In genomic region chr20:61284752-61285151, GRCh38 we compare ENCODE assay signal across 28 cellular contexts. TPM values are rescaled to one million over a fixed set of nuclear protein-coding genes. Genes with fewer than 3 reads are reported as not detected.
"Had no signal": no experiment of that assay in that cellular context is flagged by ENCODE, and none has a peak within 500 bp of the region (broad histone marks: within the 10 kb centered on the region; RNA-seq: fewer than 3 reads in every experiment).

No MANE protein-coding gene starts in this region.

- H3K4me3 ChIP-seq: stomach, suprapubic skin, testis, thoracic aorta, thyroid gland, tibial artery, tibial nerve, transverse colon, upper lobe of left lung, upper lobe of right lung, uterus, vagina had no signal

- ATAC-seq: stimulated activated effector memory CD8-positive, alpha-beta T cell treated with anti-CD3 and anti-CD28 coated beads, Interleukin-12 subunit alpha, Interleukin-12 subunit beta, amount 100 ng/mL, for 72 hours; stimulated activated memory B cell treated with anti-CD40 and anti-IgM and Interleukin-4, amounts not matched to agents 10 μg/mL and 1 μg/mL and 100 μg/mL, for 72 hours; stimulated activated naive B cell treated with anti-CD40 and anti-IgM and Interleukin-4, amounts not matched to agents 10 μg/mL and 1 μg/mL and 100 μg/mL, for 72 hours; stimulated activated naive CD8-positive, alpha-beta T cell treated with anti-CD3 and anti-CD28 coated beads, Interleukin-15, amount 100 ng/mL, for 72 hours; stimulated activated naive CD8-positive, alpha-beta T cell treated with anti-CD3 and anti-CD28 coated beads, Interleukin-15, Interleukin-2, amounts not matched to agents 100 U/mL and 50 U/mL, for 24 hours; upper lobe of right lung had no signal

- H3K9me3 ChIP-seq: suprapubic skin, testis, thoracic aorta, thyroid gland, tibial artery, transverse colon, upper lobe of left lung, upper lobe of right lung, uterus, vagina had no signal

- FAIRE-seq: urothelium cell line had no signal

- DNase-seq: stimulated activated CD4-positive, alpha-beta T cell treated with anti-CD3 and anti-CD28 coated beads, Interleukin-2, amount 100 ng/mL, for 48 hours; stimulated activated CD4-positive, alpha-beta T cell treated with anti-CD3 and anti-CD28 coated beads, Interleukin-4, amount 100 ng/mL, for 1 hour; stimulated activated CD4-positive, alpha-beta T cell treated with anti-CD3 and anti-CD28 coated beads, Interleukin-4, amount 100 ng/mL, for 24 hours; stimulated activated CD4-positive, alpha-beta T cell treated with anti-CD3 and anti-CD28 coated beads, Interleukin-4, amount 100 ng/mL, for 4 hours; stimulated activated CD8-positive, alpha-beta memory T cell treated with anti-CD3 and anti-CD28 coated beads, Interleukin-4, amount 100 ng/mL, for 48 hours; stimulated activated naive B cell treated with anti-CD40 and anti-IgM and Interleukin-4, amounts not matched to agents 10 μg/mL and 1 μg/mL and 100 μg/mL, for 72 hours; stimulated activated naive CD4-positive, alpha-beta T cell; stimulated activated naive CD4-positive, alpha-beta T cell treated with Interleukin-2 at 50 U/mL for 16 hours; stimulated activated naive CD8-positive, alpha-beta T cell treated with anti-CD3 and anti-CD28 coated beads, Interleukin-15, amount 100 ng/mL, for 72 hours; stimulated activated naive CD8-positive, alpha-beta T cell treated with anti-CD3 and anti-CD28 coated beads, Interleukin-15, Interleukin-2, amounts not matched to agents 100 U/mL and 50 U/mL, for 24 hours; stomach; substantia nigra; testis; thyroid gland; tibial artery; transverse colon; trophoblast cell; upper lobe of right lung; uterus had no signal

- H3K27ac ChIP-seq: stomach, suprapubic skin, testis, thoracic aorta, thyroid gland, tibial artery, tibial nerve, transverse colon, upper lobe of left lung, upper lobe of right lung, uterus, vagina had no signal

- H3K27me3 ChIP-seq: testis, thyroid gland, tibial nerve, transverse colon, upper lobe of left lung, uterus, vagina had no signal

- H3K36me3 ChIP-seq: stomach, suprapubic skin, thoracic aorta, thyroid gland, tibial artery, tibial nerve, transverse colon, upper lobe of left lung, upper lobe of right lung, uterus, vagina had no signal

- H3K4me1 ChIP-seq: stomach, suprapubic skin, testis, thyroid gland, tibial artery, tibial nerve, transverse colon, upper lobe of left lung, upper lobe of right lung, uterus, vagina had no signal

RNA-seq across cellular contexts. Expression of gene CDH4, which starts 32.7 kb away (rescaled TPM):
- total RNA-seq: subcutaneous adipose tissue, thoracic aorta, transverse colon had no signal
